8 cellular contexts compared by ENCODE assay signal in the genomic region with DNA sequence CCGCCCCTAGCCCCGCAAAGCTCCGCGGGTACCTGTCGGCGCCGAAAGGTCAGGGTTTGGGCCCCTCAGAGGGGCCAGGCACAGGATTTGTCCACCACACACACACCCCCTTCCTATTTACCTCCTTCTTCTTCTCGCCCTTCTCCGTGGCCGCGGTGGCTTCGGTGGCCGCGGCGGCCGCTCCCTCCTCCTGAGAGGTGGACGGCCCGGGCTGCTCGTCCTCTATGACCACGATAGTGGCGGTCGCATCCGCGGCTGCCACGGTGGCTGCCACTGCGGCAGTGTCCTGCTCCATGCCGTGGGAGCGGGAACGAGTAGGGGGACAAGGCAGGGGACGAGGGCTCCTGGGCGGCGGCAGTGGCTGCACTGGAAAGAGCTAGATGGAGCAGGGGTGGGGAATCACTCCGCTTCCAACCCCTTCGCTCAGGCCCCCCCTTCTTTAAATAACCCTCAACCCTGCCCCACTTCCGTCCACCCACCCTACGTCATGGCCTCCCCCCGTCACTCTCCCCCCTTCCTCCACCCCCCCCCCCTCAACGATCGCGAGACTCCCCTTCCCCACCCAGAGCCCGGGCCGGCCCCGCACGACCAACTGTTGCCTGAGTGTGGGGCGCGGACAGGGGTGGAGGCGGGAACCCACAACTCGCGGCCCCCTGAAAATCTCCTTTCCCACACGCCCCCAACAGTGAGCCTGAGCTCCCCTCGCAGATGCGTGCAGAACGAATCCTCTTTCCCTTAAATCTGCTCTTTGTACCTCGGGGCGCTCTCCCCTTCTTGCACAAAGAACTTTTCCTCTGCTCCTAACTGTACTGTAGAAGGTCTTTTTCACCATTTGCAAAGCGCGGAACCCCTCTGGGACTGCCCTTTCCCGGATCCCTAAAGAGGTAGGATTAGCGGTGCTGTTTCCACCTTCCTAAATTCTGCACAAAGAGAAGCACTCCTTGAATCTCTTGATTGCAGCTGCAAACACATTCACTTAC. TPM values are rescaled to one million over a fixed set of nuclear protein-coding genes. Genes with fewer than 3 reads are reported as not detected.
DNase-seq lines count a peak whose midpoint lies in the region; ATAC-seq and TF ChIP-seq lines count a peak whose summit lies in the region.

A gene with protein sequence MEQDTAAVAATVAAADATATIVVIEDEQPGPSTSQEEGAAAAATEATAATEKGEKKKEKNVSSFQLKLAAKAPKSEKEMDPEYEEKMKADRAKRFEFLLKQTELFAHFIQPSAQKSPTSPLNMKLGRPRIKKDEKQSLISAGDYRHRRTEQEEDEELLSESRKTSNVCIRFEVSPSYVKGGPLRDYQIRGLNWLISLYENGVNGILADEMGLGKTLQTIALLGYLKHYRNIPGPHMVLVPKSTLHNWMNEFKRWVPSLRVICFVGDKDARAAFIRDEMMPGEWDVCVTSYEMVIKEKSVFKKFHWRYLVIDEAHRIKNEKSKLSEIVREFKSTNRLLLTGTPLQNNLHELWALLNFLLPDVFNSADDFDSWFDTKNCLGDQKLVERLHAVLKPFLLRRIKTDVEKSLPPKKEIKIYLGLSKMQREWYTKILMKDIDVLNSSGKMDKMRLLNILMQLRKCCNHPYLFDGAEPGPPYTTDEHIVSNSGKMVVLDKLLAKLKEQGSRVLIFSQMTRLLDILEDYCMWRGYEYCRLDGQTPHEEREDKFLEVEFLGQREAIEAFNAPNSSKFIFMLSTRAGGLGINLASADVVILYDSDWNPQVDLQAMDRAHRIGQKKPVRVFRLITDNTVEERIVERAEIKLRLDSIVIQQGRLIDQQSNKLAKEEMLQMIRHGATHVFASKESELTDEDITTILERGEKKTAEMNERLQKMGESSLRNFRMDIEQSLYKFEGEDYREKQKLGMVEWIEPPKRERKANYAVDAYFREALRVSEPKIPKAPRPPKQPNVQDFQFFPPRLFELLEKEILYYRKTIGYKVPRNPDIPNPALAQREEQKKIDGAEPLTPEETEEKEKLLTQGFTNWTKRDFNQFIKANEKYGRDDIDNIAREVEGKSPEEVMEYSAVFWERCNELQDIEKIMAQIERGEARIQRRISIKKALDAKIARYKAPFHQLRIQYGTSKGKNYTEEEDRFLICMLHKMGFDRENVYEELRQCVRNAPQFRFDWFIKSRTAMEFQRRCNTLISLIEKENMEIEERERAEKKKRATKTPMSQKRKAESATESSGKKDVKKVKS (minus strand): TSS at position 415 of the 980 bp plus-strand sequence. CDS start 120 bp downstream, at position 295.

- 1 to 44% methylated on average over 17 to 27 of the region's 59 CpGs for WGBS in esophagus squamous epithelium, 2 donors
- WGBS in tibial nerve, 2 donors = 4 to 57% methylated on average over 37 to 59 of the region's 59 CpGs

- H3K9me3 ChIP-seq in BLaER1 = peaks cover 8% of the 10 kb centered on the region; the same call in 1 of the 2 replicates
- H3K9me3 ChIP-seq in esophagus squamous epithelium = no peaks in the 10 kb centered on the region
- no peaks in the 10 kb centered on the region for H3K9me3 ChIP-seq in tibial nerve

- peak within 1 kb of the TSS; percentile 84 for H3K4me3 Mint-ChIP-seq in activated B cell treated with CpG ODN at 0.5 μM for 24 hours

- H3K9ac ChIP-seq in BLaER1 = no peak within 1 kb of the TSS

- peaks cover 43% of the 10 kb centered on the region for H3K27me3 ChIP-seq in BLaER1
- no peaks in the 10 kb centered on the region for H3K27me3 ChIP-seq in esophagus squamous epithelium
- no peaks in the 10 kb centered on the region for H3K27me3 ChIP-seq in tibial nerve

- intact Hi-C loops in activated B cell treated with CpG ODN at 0.5 μM for 24 hours (cut with micrococcal nuclease) (no loop called here), esophagus squamous epithelium (cut with DNase I) (no loop called here)

- peaks cover 2% of the 10 kb centered on the region for H3K27me3 Mint-ChIP-seq in activated B cell treated with CpG ODN at 0.5 μM for 24 hours

- H3K4me1 ChIP-seq in BLaER1 (no peaks in the 10 kb centered on the region), esophagus squamous epithelium (peaks cover 0 to 10% (median 0%) of the 10 kb centered on the region in 3 donors), tibial nerve (peaks cover 0 to 8% (median 0%) of the 10 kb centered on the region in 4 donors)

- H3K27ac ChIP-seq in BLaER1 = no peak within 1 kb of the TSS
- peak within 1 kb of the TSS; percentile 71 to 88 (median 86) for H3K27ac ChIP-seq in esophagus squamous epithelium
- peak within 1 kb of the TSS; percentile 74 to 95 (median 85) for H3K27ac ChIP-seq in tibial nerve

- POLR2A ChIA-PET in activated B cell treated with CpG ODN at 0.5 μM for 24 hours (lab: Charles Lee) = no interaction called here

- CTCF ChIA-PET in activated B cell treated with CpG ODN at 0.5 μM for 24 hours (lab: Charles Lee) = no interaction called here

- ATAC-seq in activated B cell treated with CpG ODN at 0.5 μM for 24 hours (ENCODE audit: low read depth) (peak; percentile 25), HG02884 (IDR thresholded peaks at IDR 0.05; ENCODE audit: unreplicated experiment) (no peak)

- H3K36me3 Mint-ChIP-seq in activated B cell treated with CpG ODN at 0.5 μM for 24 hours (ENCODE audit: low read depth) = no peaks in the 10 kb centered on the region

- H3K4me1 Mint-ChIP-seq in activated B cell treated with CpG ODN at 0.5 μM for 24 hours = peaks cover 3% of the 10 kb centered on the region

- TF ChIP-seq CTCF in activated B cell treated with CpG ODN at 0.5 μM for 24 hours (IDR thresholded peaks at IDR 0.05) = no peak
- no peak for TF ChIP-seq CTCF in esophagus squamous epithelium (IDR thresholded peaks at IDR 0.05)
- no peak for TF ChIP-seq CTCF in tibial nerve (IDR thresholded peaks at IDR 0.05)

- no peak within 1 kb of the TSS for H3K27ac Mint-ChIP-seq in activated B cell treated with CpG ODN at 0.5 μM for 24 hours

- TF ChIP-seq POLR2A in esophagus squamous epithelium (IDR thresholded peaks at IDR 0.05) (no peak), tibial nerve (IDR thresholded peaks at IDR 0.05) (no peak)

- DNase-seq in HT1080 (ENCODE audit: low read depth) = peak; percentile 30
- no peak for DNase-seq in activated B cell treated with CpG ODN at 0.5 μM for 24 hours
- no peak for DNase-seq in esophagus squamous epithelium (lab: John Stamatoyannopoulos, UW)
- peak; percentile 11 for DNase-seq in midbrain (lab: John Stamatoyannopoulos, UW)
- DNase-seq in tibial nerve (ENCODE audit: low spot score in 2 of 2) = peak; percentile 4 to 11
- no peak for DNase-seq in activated effector memory CD4-positive, alpha-beta T cell treated with Interleukin-2 at 50 U/mL for 16 hours

- no peaks in the 10 kb centered on the region for H3K9me3 Mint-ChIP-seq in activated B cell treated with CpG ODN at 0.5 μM for 24 hours

- no peaks in the 10 kb centered on the region; the same call in 1 of the 2 replicates for H4K20me1 ChIP-seq in BLaER1

- no peaks in the 10 kb centered on the region for H3K36me3 ChIP-seq in BLaER1
- no peaks in the 10 kb centered on the region for H3K36me3 ChIP-seq in esophagus squamous epithelium
- H3K36me3 ChIP-seq in tibial nerve = no peaks in the 10 kb centered on the region

- H3K4me3 ChIP-seq in BLaER1 = peak within 1 kb of the TSS; percentile 64
- peak within 1 kb of the TSS; percentile 74 to 80 (median 78) for H3K4me3 ChIP-seq in esophagus squamous epithelium
- peak within 1 kb of the TSS; percentile 56 to 86 (median 68) for H3K4me3 ChIP-seq in tibial nerve

- TF ChIP-seq EP300 in tibial nerve (IDR thresholded peaks at IDR 0.05) = peak in 1 of 2 donors; percentile 38

- H3K4me2 ChIP-seq in BLaER1 = peak within 1 kb of the TSS; percentile 45

RNA-seq across cellular contexts. Expression of the gene that starts here (rescaled TPM):
- 23.7 and 28.3 TPM in 2 replicates for total RNA-seq in HT1080 (2014; rRNA removed; shearing (Covaris generic))
- 12.5 and 16.2 TPM in 2 replicates for polyA plus RNA-seq in HT1080 (2015; cell fraction: cytosol; rRNA removed)
- polyA plus RNA-seq in HT1080 (2015; cell fraction: nucleus; rRNA removed) = 36.4 and 39.3 TPM in 2 replicates
- total RNA-seq in activated B cell treated with CpG ODN at 0.5 μM for 24 hours (0.73 and 1.1 TPM in 2 replicates), esophagus squamous epithelium (10 to 100 TPM in 2 of 4 donors, 1 to 10 TPM in 2; 4.5 to 18.8 (median 11.5) TPM), tibial nerve (10 to 100 TPM; 35.7 to 42.9 (median 39.1) TPM)

Comparison
In these comparisons a context has a peak if more than half of its experiments do, and no peak if none do; other contexts are left out.
1. DNase-seq: peak in HT1080 (single experiment), midbrain (single experiment) and tibial nerve (2 of 2); none in activated B cell treated with CpG ODN at 0.5 μM for 24 hours (single experiment), esophagus squamous epithelium (single experiment) and activated effector memory CD4-positive, alpha-beta T cell treated with Interleukin-2 at 50 U/mL for 16 hours (single experiment).
2. Peak in every context shown above with its lines, with median percentiles within 50 percentile points of each other: H3K4me3 ChIP-seq.